Comparison of ENCODE assay signal across 6 cellular contexts in the genomic region with DNA sequence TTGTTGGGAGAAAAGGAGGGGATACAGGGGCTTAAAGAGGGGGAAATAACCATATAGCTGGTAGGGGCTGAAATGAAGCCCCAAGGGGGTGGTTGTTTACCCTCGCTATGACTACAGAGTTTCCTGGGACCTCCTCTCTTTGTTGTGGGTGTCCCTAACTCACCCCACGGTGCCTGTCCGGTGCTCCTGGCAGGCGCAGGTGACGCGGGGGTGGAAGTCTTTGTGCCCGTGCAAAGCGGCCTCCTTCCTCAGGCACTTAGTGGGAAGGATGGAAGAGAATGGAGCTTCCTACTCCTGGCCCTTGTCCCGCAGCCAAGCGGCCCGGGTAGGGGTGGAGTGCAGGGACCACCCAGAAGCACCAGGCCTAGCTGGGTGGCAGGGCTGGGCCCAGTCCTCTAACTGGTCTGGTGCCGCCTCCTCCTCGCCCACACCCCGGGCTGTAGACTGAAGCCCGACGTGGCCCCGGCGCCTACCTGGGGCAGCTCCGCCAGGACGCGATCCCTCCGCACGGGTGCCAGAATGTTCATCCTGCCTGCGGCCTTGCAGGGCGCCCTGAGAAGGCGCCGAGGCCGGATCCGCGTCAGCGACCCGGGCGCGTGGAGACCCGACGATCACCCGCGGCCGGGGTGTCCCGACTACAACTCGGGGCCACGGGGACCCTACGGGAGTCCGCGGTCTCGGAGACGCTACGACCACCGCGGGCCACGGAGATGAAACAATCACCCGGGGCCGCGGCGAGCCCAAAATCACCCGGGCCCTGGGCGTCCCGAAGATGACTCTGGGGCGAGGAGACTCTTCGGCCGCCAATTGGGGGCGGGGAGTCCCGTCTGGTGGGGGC. TPM values are rescaled to one million over a fixed set of nuclear protein-coding genes. Genes with fewer than 3 reads are reported as not detected.
DNase-seq lines count a peak whose midpoint lies in the region; ATAC-seq, FAIRE-seq and TF ChIP-seq lines count a peak whose summit lies in the region.

No MANE protein-coding gene starts in this region.

- peaks cover 24 to 30% (median 30%) of the 10 kb centered on the region in 3 donors for H3K4me1 Mint-ChIP-seq in IgD-negative memory B cell

- H2BK120ac ChIP-seq in H1 (replicated peaks; ENCODE audit: low read depth, low read length): no peak overlapping the region

- H3K27ac Mint-ChIP-seq in IgD-negative memory B cell: no peak overlapping the region

- no peaks in the 10 kb centered on the region for H3K9me3 ChIP-seq in H1 (ENCODE audit: insufficient read depth in 2 of 2, low read depth in 1 of 2, low read length in 1 of 2)

- peaks cover 3% of the 10 kb centered on the region for H3K27me3 Mint-ChIP-seq in IgD-negative memory B cell

- TF ChIP-seq CTCF in H1 (IDR thresholded peaks at IDR 0.05; ENCODE audit: control extremely low read depth in 1 of 3, insufficient read depth in 1 of 3, low read depth in 1 of 3, low read length in 3 of 3) (no peak), retinal pigment epithelial cell (conservative IDR thresholded peaks at IDR 0.05; ENCODE audit: low read depth, low read length) (no peak)

- CTCF ChIA-PET in H1 (lab: Charles Lee; ENCODE audit: partially characterized antibody): interaction anchor here (0.6 to 2.9 kb wide), 10 partner anchors 8 to 185 kb away, joined by 3 to 20 read pairs (median 4); a partner anchor contains a TSS

- H3K79me1 ChIP-seq in H1 (ENCODE audit: low read depth, low read length): peaks cover 13% of the 10 kb centered on the region; the same call in 1 of the 2 replicates

- H3K27me3 ChIP-seq in H1 (replicated peaks in 1 of 4; ENCODE audit: control insufficient read depth in 3 of 4, extremely low read depth in 1 of 4, insufficient read depth in 3 of 4, low read length in 3 of 4): no peaks in the 10 kb centered on the region

- peak overlapping the region; percentile 88 for H3K18ac ChIP-seq in H1 (ENCODE audit: extremely low read depth, low read length)

- no peak for TF ChIP-seq RAD21 in H1 (IDR thresholded peaks at IDR 0.05 in 1 of 2, conservative IDR thresholded peaks at IDR 0.05 in 1 of 2; ENCODE audit: low read depth in 2 of 2, low read length in 2 of 2)

- H2AFZ ChIP-seq in H1 (ENCODE audit: low read length): no peak overlapping the region; the same call in 1 of the 2 replicates

- peak overlapping the region; percentile 87; the same call in 1 of the 2 replicates for H2BK5ac ChIP-seq in H1 (ENCODE audit: low read depth, low read length)

- peak overlapping the region; percentile 86 to 87 for H3K4me2 ChIP-seq in H1 (ENCODE audit: insufficient read depth in 1 of 2, low read depth in 2 of 2, low read length in 2 of 2)

- no peak overlapping the region for H3K4ac ChIP-seq in H1 (replicated peaks; ENCODE audit: insufficient read length, low read depth, low read length)

- H3K4me3 Mint-ChIP-seq in IgD-negative memory B cell: peak overlapping the region; percentile 24 to 75 (median 67)

- 2% methylated on average over 58 of the region's 63 CpGs; no CpG with 5 or more reads in 1 of the 2 experiments for WGBS in H1 (ENCODE audit: extremely low coverage in 1 of 2, insufficient coverage in 1 of 2, insufficient read length in 1 of 2, insufficient replicate concordance in 2 of 2, low coverage in 1 of 2, low lambda C conversion rate in 2 of 2, missing lambda C conversion rate in 1 of 2), 2 experiments

- POLR2A ChIA-PET in H1 (lab: Charles Lee; ENCODE audit: partially characterized antibody): interaction anchor here (0.7 to 10.5 kb wide), 13 partner anchors 7 to 1192 kb away, joined by 3 to 258 read pairs (median 4); a partner anchor contains a TSS

- peak overlapping the region; percentile 79 for H4K91ac ChIP-seq in H1 (replicated peaks; ENCODE audit: insufficient read length, low read length)

- TF ChIP-seq EP300 in H1 (IDR thresholded peaks at IDR 0.05; ENCODE audit: borderline replicate concordance in 1 of 2, low read depth in 2 of 2, low read length in 2 of 2): no peak

- H3K23me2 ChIP-seq in H1 (ENCODE audit: low read depth, low read length): peaks cover 25% of the 10 kb centered on the region

- H3K14ac ChIP-seq in H1 (ENCODE audit: insufficient read length): no peak overlapping the region

- DNase-seq in H1 (ENCODE audit: low read depth in 1 of 2, low spot score in 2 of 2) (no peak), retinal pigment epithelial cell (ENCODE audit: low read depth) (peak; percentile 8), NCI-H2196 (lab: John Stamatoyannopoulos, UW; ENCODE audit: unreplicated experiment) (no peak), SIG-M5 treated with dmso at 0.1 percent for 504 hours (lab: John Stamatoyannopoulos, UW; ENCODE audit: unreplicated experiment) (no peak)

- peak overlapping the region; percentile 74 for H3K56ac ChIP-seq in H1 (replicated peaks; ENCODE audit: insufficient read length, low read depth, low read length)

- H4K20me1 ChIP-seq in H1 (replicated peaks in 1 of 2; ENCODE audit: control insufficient read depth in 1 of 2, insufficient read depth in 2 of 2, low read length in 2 of 2): peaks cover 0 to 18% of the 10 kb centered on the region in 2 experiments

- peak overlapping the region; percentile 76; the same call in 1 of the 2 replicates for H2AK5ac ChIP-seq in H1 (ENCODE audit: low read depth, low read length)

- H3K79me2 ChIP-seq in H1 (ENCODE audit: control insufficient read depth in 1 of 2, insufficient read depth in 2 of 2, low read length in 2 of 2): peaks cover 8 to 40% of the 10 kb centered on the region in 2 experiments

- no peak overlapping the region for H3K23ac ChIP-seq in H1 (ENCODE audit: insufficient read length)

- peak overlapping the region; percentile 26 for H4K5ac ChIP-seq in H1 (ENCODE audit: insufficient read length, low read depth, low read length)

- H3K36me3 Mint-ChIP-seq in IgD-negative memory B cell: peaks cover 3% of the 10 kb centered on the region

- H3K4me1 ChIP-seq in H1 (replicated peaks in 1 of 4; ENCODE audit: control insufficient read depth in 3 of 4, insufficient read depth in 4 of 4, low read length in 3 of 4): peaks cover 5 to 15% (median 10%) of the 10 kb centered on the region in 4 experiments; a peak in 6 of 7 replicates

- peak overlapping the region; percentile 77 for H3K27ac ChIP-seq in H1 (ENCODE audit: low read depth, low read length)

- ATAC-seq in GM19328 (IDR thresholded peaks at IDR 0.05; ENCODE audit: unreplicated experiment): no peak

- no peak overlapping the region; the same call in 1 of the 2 replicates for H2BK12ac ChIP-seq in H1 (ENCODE audit: low read depth, low read length)

- no peaks in the 10 kb centered on the region for H3K9me3 Mint-ChIP-seq in IgD-negative memory B cell

- peak overlapping the region; percentile 74 to 92 (median 80) for H3K9ac ChIP-seq in H1 (replicated peaks in 1 of 4; ENCODE audit: extremely low read depth in 1 of 4, low read depth in 3 of 4, low read length in 3 of 4)

- peak overlapping the region; percentile 88; the same call in 1 of the 2 replicates for H2BK15ac ChIP-seq in H1 (ENCODE audit: low read length)

- peak overlapping the region; percentile 88 to 99 (median 96) for H3K4me3 ChIP-seq in H1 (ENCODE audit: extremely low read depth in 1 of 4, insufficient read depth in 2 of 4, low read depth in 3 of 4, low read length in 4 of 4)
- peak overlapping the region; percentile 81 for H3K4me3 ChIP-seq in retinal pigment epithelial cell (ENCODE audit: low read length)

- no peak overlapping the region for H2BK20ac ChIP-seq in H1 (ENCODE audit: low read length)

- TF ChIP-seq POLR2A in H1 (IDR thresholded peaks at IDR 0.05; ENCODE audit: control extremely low read depth in 1 of 2, low read depth in 2 of 2, low read length in 2 of 2): no peak; a peak in 1 of 3 replicates

- H3K36me3 ChIP-seq in H1 (ENCODE audit: control insufficient read depth in 2 of 4, insufficient read depth in 4 of 4, low read length in 3 of 4): peaks cover 11 to 36% (median 24%) of the 10 kb centered on the region in 4 experiments; a peak in 7 of 8 replicates

- no peak for FAIRE-seq in H1 (lab: Jason Lieb, UNC)

- H4K8ac ChIP-seq in H1 (ENCODE audit: extremely low read depth, insufficient read depth, low read length): peak overlapping the region; percentile 90; the same call in 1 of the 2 replicates

RNA-seq across cellular contexts. Expression of a gene that starts 0.7 kb away (rescaled TPM):
- polyA plus RNA-seq in IgD-negative memory B cell (6.7 TPM), H1 (2011; rRNA removed) (305 and 317 TPM in 2 replicates)
- 236 and 237 TPM in 2 replicates for total RNA-seq in H1 (2021; fragmentation: NEBNext Ultra II Directional; extraction: Animal tissue kit (Norgen Biotek cat#: 25700))
- polyA plus RNA-seq in H1 (2011; cell fraction: cytosol; rRNA removed): 271 TPM
- 400 TPM for polyA plus RNA-seq in H1 (2011; cell fraction: nucleus; rRNA removed)
- polyA plus RNA-seq in H1 (2012, experiment 1 of 2): 251 to 292 TPM (median 264 TPM) in 4 replicates
- polyA plus RNA-seq in H1 (2012, experiment 2 of 2): 494 TPM
- 193 TPM for polyA plus RNA-seq in H1 (2013, experiment 1 of 2)
- polyA plus RNA-seq in H1 (2013, experiment 2 of 2): 187 TPM
- 277 and 302 TPM in 2 replicates for polyA minus RNA-seq in H1 (2011; rRNA and poly(A)+ RNA removed)
- polyA minus RNA-seq in H1 (2011; cell fraction: cytosol; rRNA and poly(A)+ RNA removed): 114 TPM
- polyA minus RNA-seq in H1 (2011; cell fraction: nucleus; rRNA and poly(A)+ RNA removed): 81.9 TPM

RNA-seq across cellular contexts. Expression of a gene that starts 2.8 kb away (rescaled TPM):
- polyA plus RNA-seq in IgD-negative memory B cell: 6,180 TPM
- 2,145 and 2,163 TPM in 2 replicates for total RNA-seq in H1 (2021; fragmentation: NEBNext Ultra II Directional; extraction: Animal tissue kit (Norgen Biotek cat#: 25700))
- 884 and 1,227 TPM in 2 replicates for polyA plus RNA-seq in H1 (2011; rRNA removed)
- 1,258 TPM for polyA plus RNA-seq in H1 (2011; cell fraction: cytosol; rRNA removed)
- polyA plus RNA-seq in H1 (2011; cell fraction: nucleus; rRNA removed): 306 TPM
- polyA plus RNA-seq in H1 (2012, experiment 1 of 2): 2,135 to 2,354 TPM (median 2,206 TPM) in 4 replicates
- 1,447 TPM for polyA plus RNA-seq in H1 (2012, experiment 2 of 2)
- polyA plus RNA-seq in H1 (2013, experiment 1 of 2): 3,898 TPM
- polyA plus RNA-seq in H1 (2013, experiment 2 of 2): 3,934 TPM
- polyA minus RNA-seq in H1 (2011; rRNA and poly(A)+ RNA removed): 698 and 961 TPM in 2 replicates
- polyA minus RNA-seq in H1 (2011; cell fraction: cytosol; rRNA and poly(A)+ RNA removed): 469 TPM
- polyA minus RNA-seq in H1 (2011; cell fraction: nucleus; rRNA and poly(A)+ RNA removed): 493 TPM

RNA-seq across cellular contexts. Expression of a gene that starts 5.3 kb away (rescaled TPM):
- 2.7 TPM for polyA plus RNA-seq in IgD-negative memory B cell
- 17.8 and 21.2 TPM in 2 replicates for total RNA-seq in H1 (2021; fragmentation: NEBNext Ultra II Directional; extraction: Animal tissue kit (Norgen Biotek cat#: 25700))
- 26.3 and 42.3 TPM in 2 replicates for polyA plus RNA-seq in H1 (2011; rRNA removed)
- 47.1 TPM for polyA plus RNA-seq in H1 (2011; cell fraction: cytosol; rRNA removed)
- polyA plus RNA-seq in H1 (2011; cell fraction: nucleus; rRNA removed): 78.8 TPM
- 21.7 to 36.5 TPM (median 29.5 TPM) in 4 replicates for polyA plus RNA-seq in H1 (2012, experiment 1 of 2)
- 9.9 TPM for polyA plus RNA-seq in H1 (2012, experiment 2 of 2)
- 33.5 TPM for polyA plus RNA-seq in H1 (2013, experiment 1 of 2)
- polyA plus RNA-seq in H1 (2013, experiment 2 of 2): 30.2 TPM
- 8.5 and 15.4 TPM in 2 replicates for polyA minus RNA-seq in H1 (2011; rRNA and poly(A)+ RNA removed)
- polyA minus RNA-seq in H1 (2011; cell fraction: cytosol; rRNA and poly(A)+ RNA removed): 7.4 TPM
- polyA minus RNA-seq in H1 (2011; cell fraction: nucleus; rRNA and poly(A)+ RNA removed): 19.6 TPM

RNA-seq across cellular contexts. Expression of a gene that starts 9.1 kb away (rescaled TPM):
- 0.49 TPM for polyA plus RNA-seq in IgD-negative memory B cell
- 40.7 and 45.3 TPM in 2 replicates for total RNA-seq in H1 (2021; fragmentation: NEBNext Ultra II Directional; extraction: Animal tissue kit (Norgen Biotek cat#: 25700))
- 101 and 128 TPM in 2 replicates for polyA plus RNA-seq in H1 (2011; rRNA removed)
- 68.5 TPM for polyA plus RNA-seq in H1 (2011; cell fraction: cytosol; rRNA removed)
- polyA plus RNA-seq in H1 (2011; cell fraction: nucleus; rRNA removed): 49.5 TPM
- 52.1 to 60.3 TPM (median 56.3 TPM) in 4 replicates for polyA plus RNA-seq in H1 (2012, experiment 1 of 2)
- polyA plus RNA-seq in H1 (2012, experiment 2 of 2): 75.5 TPM
- polyA plus RNA-seq in H1 (2013, experiment 1 of 2): 78.2 TPM
- polyA plus RNA-seq in H1 (2013, experiment 2 of 2): 86.3 TPM
- polyA minus RNA-seq in H1 (2011; rRNA and poly(A)+ RNA removed): 56.0 and 64.2 TPM in 2 replicates
- polyA minus RNA-seq in H1 (2011; cell fraction: cytosol; rRNA and poly(A)+ RNA removed): 19.7 TPM
- polyA minus RNA-seq in H1 (2011; cell fraction: nucleus; rRNA and poly(A)+ RNA removed): 40.5 TPM

RNA-seq across cellular contexts. Expression of a gene that starts 11.6 kb away (rescaled TPM):
- polyA plus RNA-seq in IgD-negative memory B cell (18.6 TPM), H1 (2011; rRNA removed) (23.3 and 23.4 TPM in 2 replicates)
- total RNA-seq in H1 (2021; fragmentation: NEBNext Ultra II Directional; extraction: Animal tissue kit (Norgen Biotek cat#: 25700)): 14.9 and 16.8 TPM in 2 replicates
- polyA plus RNA-seq in H1 (2011; cell fraction: cytosol; rRNA removed): 30.0 TPM
- polyA plus RNA-seq in H1 (2011; cell fraction: nucleus; rRNA removed): 57.5 TPM
- polyA plus RNA-seq in H1 (2012, experiment 1 of 2): 19.9 to 22.9 TPM (median 20.6 TPM) in 4 replicates
- 12.2 TPM for polyA plus RNA-seq in H1 (2012, experiment 2 of 2)
- 12.7 TPM for polyA plus RNA-seq in H1 (2013, experiment 1 of 2)
- 10.6 TPM for polyA plus RNA-seq in H1 (2013, experiment 2 of 2)
- 57.7 and 64.5 TPM in 2 replicates for polyA minus RNA-seq in H1 (2011; rRNA and poly(A)+ RNA removed)
- polyA minus RNA-seq in H1 (2011; cell fraction: cytosol; rRNA and poly(A)+ RNA removed): 11.2 TPM
- polyA minus RNA-seq in H1 (2011; cell fraction: nucleus; rRNA and poly(A)+ RNA removed): 46.1 TPM

Comparison
In these comparisons a context has a peak if more than half of its experiments do, and no peak if none do; other contexts are left out.
1. RNA of a gene that starts 0.7 kb away (polyA plus RNA-seq): 187 to 494 TPM in H1; 6.7 TPM in IgD-negative memory B cell (single experiment); every median in the first group is over 10 times any median in the second.